16 cellular contexts compared by ENCODE assay signal in the genomic region with DNA sequence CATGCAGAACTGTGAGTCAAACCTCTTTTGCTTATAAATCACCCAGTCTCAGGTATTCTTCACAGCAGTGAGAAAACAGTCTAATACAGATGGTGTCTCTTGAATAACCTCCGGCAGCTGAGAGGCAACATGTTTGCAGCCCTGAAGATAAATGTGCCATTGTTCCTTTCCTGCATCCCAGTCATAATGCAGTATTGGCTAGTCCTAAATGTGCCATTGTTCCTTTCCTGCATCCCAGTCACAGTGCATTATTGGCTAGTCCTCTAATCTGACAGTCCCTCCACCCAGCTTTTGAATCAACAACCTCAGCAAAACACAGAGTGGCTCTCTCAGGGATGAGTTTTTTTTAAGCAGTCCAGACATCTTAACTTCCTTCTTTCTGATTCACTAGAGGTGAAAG.
"Had no signal": no experiment of that assay in that cellular context is flagged by ENCODE, and none has a peak within 500 bp of the region (broad histone marks: within the 10 kb centered on the region; RNA-seq: fewer than 3 reads in every experiment).

No MANE protein-coding gene starts in this region.

- H3K36me3 Mint-ChIP-seq: activated naive CD8-positive, alpha-beta T cell treated with anti-CD3 and anti-CD28 coated beads for 36 hours; memory B cell; naive thymus-derived CD4-positive, alpha-beta T cell had no signal

- H3K27ac ChIP-seq: foreskin keratinocyte, left ventricle myocardium inferior, pancreas, tibial artery, VCaP had no signal

- H3K9me3 Mint-ChIP-seq: memory B cell had no signal

- H3K27me3 Mint-ChIP-seq: activated naive CD8-positive, alpha-beta T cell treated with anti-CD3 and anti-CD28 coated beads for 36 hours; memory B cell; naive thymus-derived CD4-positive, alpha-beta T cell had no signal

- H3K9me3 ChIP-seq: left ventricle myocardium inferior, pancreas, tibial artery had no signal

- H3K4me1 ChIP-seq: foreskin keratinocyte, left ventricle myocardium inferior, pancreas, tibial artery had no signal

- H3K36me3 ChIP-seq: left ventricle myocardium inferior, pancreas, tibial artery had no signal

- H3K4me3 Mint-ChIP-seq: activated naive CD8-positive, alpha-beta T cell treated with anti-CD3 and anti-CD28 coated beads for 36 hours; memory B cell; naive thymus-derived CD4-positive, alpha-beta T cell had no signal

- H3K27ac Mint-ChIP-seq: activated naive CD8-positive, alpha-beta T cell treated with anti-CD3 and anti-CD28 coated beads for 36 hours; memory B cell; naive thymus-derived CD4-positive, alpha-beta T cell had no signal

- DNase-seq: activated CD4-positive, alpha-beta T cell treated with anti-CD3 and anti-CD28 coated beads for 1 hour; activated CD4-positive, alpha-beta T cell treated with anti-CD3 and anti-CD28 coated beads, Interleukin-2, amount 50 U/mL, for 4 hours; activated naive CD8-positive, alpha-beta T cell treated with anti-CD3 and anti-CD28 coated beads for 36 hours; amniotic stem cell; foreskin keratinocyte; left ventricle myocardium inferior; naive thymus-derived CD4-positive, alpha-beta T cell; pancreas; retina; stimulated activated CD4-positive, alpha-beta T cell treated with anti-CD3 and anti-CD28 coated beads, Interleukin-1b, Interleukin-23, amount 100 ng/mL, for 48 hours; stimulated activated CD8-positive, alpha-beta memory T cell treated with anti-CD3 and anti-CD28 coated beads, Interleukin-4, amount 100 ng/mL, for 48 hours; stimulated activated naive CD4-positive, alpha-beta T cell; T-helper 2 cell; tibial artery had no signal

- H3K4me1 Mint-ChIP-seq: activated naive CD8-positive, alpha-beta T cell treated with anti-CD3 and anti-CD28 coated beads for 36 hours; memory B cell; naive thymus-derived CD4-positive, alpha-beta T cell had no signal

- H3K4me3 ChIP-seq: left ventricle myocardium inferior, pancreas, tibial artery had no signal

- H3K27me3 ChIP-seq: foreskin keratinocyte, pancreas, tibial artery had no signal
